11 cellular contexts compared by ENCODE assay signal in genomic region chr17:45128331-45128730, GRCh38. TPM values are rescaled to one million over a fixed set of nuclear protein-coding genes. Genes with fewer than 3 reads are reported as not detected.
DNase-seq lines count a peak whose midpoint lies in the region; ATAC-seq, FAIRE-seq and TF ChIP-seq lines count a peak whose summit lies in the region.
"Had no signal": no experiment of that assay in that cellular context is flagged by ENCODE, and none has a peak within 500 bp of the region (broad histone marks: within the 10 kb centered on the region; RNA-seq: fewer than 3 reads in every experiment).

No MANE protein-coding gene starts in this region.

- no peaks in the 10 kb centered on the region for H3K9me3 Mint-ChIP-seq in T-helper 2 cell treated with Interferon-gamma antibody and Interleukin-4, amounts not matched to agents 5 μg/mL and 100 μg/mL, for 36 hours
- H3K9me3 Mint-ChIP-seq: activated naive CD8-positive, alpha-beta T cell treated with anti-CD3 and anti-CD28 coated beads for 36 hours had no signal

- no peaks in the 10 kb centered on the region for H3K36me3 Mint-ChIP-seq in T-helper 2 cell treated with Interferon-gamma antibody and Interleukin-4, amounts not matched to agents 5 μg/mL and 100 μg/mL, for 36 hours (ENCODE audit: low read depth)
- H3K36me3 Mint-ChIP-seq: activated naive CD8-positive, alpha-beta T cell treated with anti-CD3 and anti-CD28 coated beads for 36 hours had no signal

- TF ChIP-seq POLR2A in GM12891 (IDR thresholded peaks at IDR 0.05; ENCODE audit: low read depth, low read length) = no peak

- no peak for FAIRE-seq in GM12891 (lab: Jason Lieb, UNC)
- FAIRE-seq: small intestine had no signal

- ATAC-seq in lung (ENCODE audit: insufficient read depth, low FRiP score) = no peak
- ATAC-seq in GM21717 (IDR thresholded peaks at IDR 0.05; ENCODE audit: unreplicated experiment) = no peak

- DNase-seq in lung (ENCODE audit: low spot score) = no peak
- no peak for DNase-seq in occipital lobe (lab: John Stamatoyannopoulos, UW)
- no peak for DNase-seq in GM12891 (ENCODE audit: insufficient read length, low spot score)
- no peak for DNase-seq in T-helper 2 cell treated with Interferon-gamma antibody and Interleukin-4, amounts not matched to agents 5 μg/mL and 100 μg/mL, for 36 hours (ENCODE audit: low spot score)
- DNase-seq: activated naive CD8-positive, alpha-beta T cell treated with anti-CD3 and anti-CD28 coated beads for 36 hours had no signal

- no peak overlapping the region for H3K4me3 ChIP-seq in HUES64 (ENCODE audit: low read length)
- H3K4me3 ChIP-seq in lung = no peak overlapping the region
- peak overlapping the region in 1 of 5 donors; percentile 6 for H3K4me3 ChIP-seq in subcutaneous abdominal adipose tissue (ENCODE audit: low read depth in 1 of 5, low read length in 5 of 5)

- H3K36me3 ChIP-seq in HUES64 (ENCODE audit: insufficient read depth, low read length) = no peaks in the 10 kb centered on the region
- H3K36me3 ChIP-seq in lung (ENCODE audit: control insufficient read depth in 2 of 2, insufficient read depth in 2 of 2, low read length in 2 of 2) = no peaks in the 10 kb centered on the region
- no peaks in the 10 kb centered on the region for H3K36me3 ChIP-seq in subcutaneous abdominal adipose tissue (ENCODE audit: control insufficient read depth in 5 of 5, insufficient read depth in 5 of 5, low read length in 5 of 5)

- no peak overlapping the region for H3K4me3 Mint-ChIP-seq in T-helper 2 cell treated with Interferon-gamma antibody and Interleukin-4, amounts not matched to agents 5 μg/mL and 100 μg/mL, for 36 hours
- H3K4me3 Mint-ChIP-seq: activated naive CD8-positive, alpha-beta T cell treated with anti-CD3 and anti-CD28 coated beads for 36 hours; B cell had no signal

- 94% methylated on average over 5 of the region's 5 CpGs for WGBS in HUES64
- 80 to 82% methylated on average over 5 of the region's 5 CpGs for WGBS in lung, 2 donors

- no peak overlapping the region for H3K27ac Mint-ChIP-seq in T-helper 2 cell treated with Interferon-gamma antibody and Interleukin-4, amounts not matched to agents 5 μg/mL and 100 μg/mL, for 36 hours
- H3K27ac Mint-ChIP-seq: activated naive CD8-positive, alpha-beta T cell treated with anti-CD3 and anti-CD28 coated beads for 36 hours; B cell had no signal

- peak overlapping the region; percentile 13 for H3K27ac ChIP-seq in HUES64 (ENCODE audit: low read depth, low read length)
- H3K27ac ChIP-seq in cingulate gyrus (ENCODE audit: low read depth, low read length) = peak overlapping the region; percentile 39
- H3K27ac ChIP-seq in lung (ENCODE audit: low read depth in 1 of 2, low read length in 1 of 2) = peak overlapping the region; percentile 62 to 87
- H3K27ac ChIP-seq in subcutaneous abdominal adipose tissue (ENCODE audit: low read depth, low read length) = peak overlapping the region; percentile 77

- H3K4me1 ChIP-seq in HUES64 (ENCODE audit: insufficient read depth, low read length) (peaks cover 3% of the 10 kb centered on the region; the same call in 1 of the 2 replicates), lung (ENCODE audit: control insufficient read depth in 2 of 2, insufficient read depth in 2 of 2, low read length in 2 of 2) (peaks cover 8 to 31% of the 10 kb centered on the region in 2 donors), subcutaneous abdominal adipose tissue (ENCODE audit: control insufficient read depth in 5 of 5, insufficient read depth in 5 of 5, low read length in 5 of 5) (peaks cover 10 to 75% (median 72%) of the 10 kb centered on the region in 5 donors)

- TF ChIP-seq CTCF in lung (IDR thresholded peaks at IDR 0.05; ENCODE audit: control extremely low read depth, extremely low read depth) = no peak

- H3K27me3 Mint-ChIP-seq in T-helper 2 cell treated with Interferon-gamma antibody and Interleukin-4, amounts not matched to agents 5 μg/mL and 100 μg/mL, for 36 hours (ENCODE audit: low read depth) = peaks cover 11% of the 10 kb centered on the region

- H3K4me1 Mint-ChIP-seq in T-helper 2 cell treated with Interferon-gamma antibody and Interleukin-4, amounts not matched to agents 5 μg/mL and 100 μg/mL, for 36 hours (ENCODE audit: low read depth) = peaks cover 3% of the 10 kb centered on the region

- H3K27me3 ChIP-seq in HUES64 (ENCODE audit: insufficient read depth, low read length) (no peaks in the 10 kb centered on the region), lung (ENCODE audit: control insufficient read depth, insufficient read depth) (no peaks in the 10 kb centered on the region), subcutaneous abdominal adipose tissue (ENCODE audit: control insufficient read depth in 5 of 5, insufficient read depth in 4 of 5, low read length in 5 of 5) (no peaks in the 10 kb centered on the region)

- H3K9me3 ChIP-seq in HUES64 (ENCODE audit: insufficient read depth, low read depth, low read length) = no peaks in the 10 kb centered on the region
- H3K9me3 ChIP-seq in lung (ENCODE audit: control insufficient read depth in 2 of 2, insufficient read depth in 1 of 2, low read length in 1 of 2) = no peaks in the 10 kb centered on the region
- H3K9me3 ChIP-seq in subcutaneous abdominal adipose tissue (ENCODE audit: control insufficient read depth in 5 of 5, low read length in 5 of 5) = no peaks in the 10 kb centered on the region

- H3K9ac ChIP-seq in HUES64 (ENCODE audit: low read depth, low read length) (peak overlapping the region; percentile 38; the same call in 1 of the 2 replicates), subcutaneous abdominal adipose tissue (ENCODE audit: low read length in 5 of 5) (peak overlapping the region in 4 of 5 donors; percentile 2 to 57 (median 31))

TF ChIP-seq in GM12891, 5 proteins besides CTCF, POLR2A, EP300 and RAD21:
- TF ChIP-seq TAF1 (IDR thresholded peaks at IDR 0.05; ENCODE audit: low read depth, low read length) (no peak), PAX5 (IDR thresholded peaks at IDR 0.05; ENCODE audit: insufficient read depth, low read length, severe bottlenecking) (no peak), SPI1 (IDR thresholded peaks at IDR 0.05; ENCODE audit: low read depth, low read length) (no peak), POLR2AphosphoS5 (IDR thresholded peaks at IDR 0.05; ENCODE audit: low read depth, low read length) (no peak), POU2F2 (IDR thresholded peaks at IDR 0.05; ENCODE audit: low read depth, low read length) (no peak)
TF ChIP-seq in GM12891: peak in this region for 0.

RNA-seq across cellular contexts. Expression of gene PLCD3, which starts 4.0 kb away (rescaled TPM):
- 16.4 TPM for polyA plus RNA-seq in HUES64 (2013, experiment 1 of 2)
- polyA plus RNA-seq in HUES64 (2013, experiment 2 of 2) = 21.9 TPM
- 10 to 100 TPM in 1 of 2 donors, 1 to 10 TPM in 1; 3.6 to 43.3 TPM for total RNA-seq in lung
- polyA plus RNA-seq in lung = 10 to 100 TPM; 13.6 to 24.2 TPM
- total RNA-seq in occipital lobe = 3.1 TPM
- 0.53 TPM for polyA plus RNA-seq in GM12891 (2012; ENCODE audit: low read depth, missing spikeins)

RNA-seq across cellular contexts. Expression of gene ACBD4, which starts 7.2 kb away (rescaled TPM):
- 1.9 TPM for polyA plus RNA-seq in HUES64 (2013, experiment 1 of 2)
- polyA plus RNA-seq in HUES64 (2013, experiment 2 of 2) = 3.7 TPM
- total RNA-seq in lung (10 to 100 TPM; 12.6 to 12.7 TPM), occipital lobe (3.0 TPM)
- polyA plus RNA-seq in lung = 10 to 100 TPM in 1 of 2 donors, 1 to 10 TPM in 1; 7.8 to 15.7 TPM
- polyA plus RNA-seq in GM12891 (2012; ENCODE audit: low read depth, missing spikeins) = 8.1 TPM

RNA-seq across cellular contexts. Expression of gene HEXIM1, which starts 19.9 kb away (rescaled TPM):
- 19.1 TPM for polyA plus RNA-seq in HUES64 (2013, experiment 1 of 2)
- 18.6 TPM for polyA plus RNA-seq in HUES64 (2013, experiment 2 of 2)
- total RNA-seq in lung (10 to 100 TPM; 25.3 to 34.4 TPM), occipital lobe (8.0 TPM)
- 10 to 100 TPM; 14.5 to 18.7 TPM for polyA plus RNA-seq in lung
- polyA plus RNA-seq in GM12891 (2012; ENCODE audit: low read depth, missing spikeins) = 21.4 TPM

RNA-seq across cellular contexts. Expression of gene HEXIM2, which starts 33.3 kb away (rescaled TPM):
- 7.7 TPM for polyA plus RNA-seq in HUES64 (2013, experiment 1 of 2)
- 6.8 TPM for polyA plus RNA-seq in HUES64 (2013, experiment 2 of 2)
- total RNA-seq in lung (10 to 100 TPM in 1 of 2 donors, 1 to 10 TPM in 1; 7.6 to 10.6 TPM), occipital lobe (8.1 TPM)
- polyA plus RNA-seq in lung = 1 to 10 TPM; 4.3 to 6.5 TPM
- 8.7 TPM for polyA plus RNA-seq in GM12891 (2012; ENCODE audit: low read depth, missing spikeins)

Comparison
In these comparisons a context has a peak if more than half of its experiments do, and no peak if none do; other contexts are left out.
1. H3K27ac ChIP-seq: peak in every context shown above with its lines; median percentile 77 in subcutaneous abdominal adipose tissue; 74 in lung; 39 in cingulate gyrus; 13 in HUES64.